In genomic region chr9:98084396-98084795, GRCh38 we compare ENCODE assay signal across 25 cellular contexts.
"Had no signal": no experiment of that assay in that cellular context is flagged by ENCODE, and none has a peak within 500 bp of the region (broad histone marks: within the 10 kb centered on the region; RNA-seq: fewer than 3 reads in every experiment).

No MANE protein-coding gene starts in this region.

- H3K9me3 ChIP-seq: gastrocnemius medialis, left ventricle myocardium inferior, neutrophil, thoracic aorta, upper lobe of left lung had no signal

- H3K79me2 ChIP-seq: parathyroid adenoma had no signal

- H3K4me3 ChIP-seq: gastrocnemius medialis, left ventricle myocardium inferior, thoracic aorta, upper lobe of left lung had no signal

- H3K27ac Mint-ChIP-seq: activated B cell treated with CpG ODN at 0.5 μM for 24 hours had no signal

- H3K4me3 Mint-ChIP-seq: activated B cell treated with CpG ODN at 0.5 μM for 24 hours; activated CD4-positive, alpha-beta T cell treated with anti-CD3 and anti-CD28 coated beads for 36 hours; activated naive CD4-positive, alpha-beta T cell treated with anti-CD3 and anti-CD28 coated beads, Interleukin-2, amount 50 U/mL, for 24 hours; brain; nephron had no signal

- H3K27ac ChIP-seq: gastrocnemius medialis, left ventricle myocardium inferior, neutrophil, parathyroid adenoma, thoracic aorta, upper lobe of left lung had no signal

- H3K4me1 Mint-ChIP-seq: nephron had no signal

- ATAC-seq: activated CD4-positive, alpha-beta T cell treated with anti-CD3 and anti-CD28 coated beads for 36 hours; esophagus mucosa; gastrocnemius medialis; right cardiac atrium had no signal

- H3K27me3 ChIP-seq: neutrophil, upper lobe of left lung had no signal

- H2AFZ ChIP-seq: parathyroid adenoma had no signal

- H3K9ac ChIP-seq: parathyroid adenoma had no signal

- H3K9me3 Mint-ChIP-seq: activated B cell treated with CpG ODN at 0.5 μM for 24 hours; activated naive CD4-positive, alpha-beta T cell treated with anti-CD3 and anti-CD28 coated beads, Interleukin-2, amount 50 U/mL, for 24 hours; brain; nephron had no signal

- H3K27me3 Mint-ChIP-seq: activated B cell treated with CpG ODN at 0.5 μM for 24 hours; activated CD4-positive, alpha-beta T cell treated with anti-CD3 and anti-CD28 coated beads for 36 hours; activated naive CD4-positive, alpha-beta T cell treated with anti-CD3 and anti-CD28 coated beads, Interleukin-2, amount 50 U/mL, for 24 hours had no signal

- H3K4me1 ChIP-seq: gastrocnemius medialis, parathyroid adenoma had no signal

- DNase-seq: activated B cell treated with CpG ODN at 0.5 μM for 24 hours; activated CD4-positive, alpha-beta T cell treated with anti-CD3 and anti-CD28 coated beads for 36 hours; activated CD4-positive, alpha-beta T cell treated with anti-CD3 and anti-CD28 coated beads, Interleukin-2, amount 50 U/mL, for 48 hours; activated CD8-positive, alpha-beta memory T cell treated with anti-CD3 and anti-CD28 coated beads, Interleukin-2, amount 50 U/mL, for 48 hours; activated effector memory CD4-positive, alpha-beta T cell treated with anti-CD3 and anti-CD28 coated beads, Interleukin-2, amount 50 U/mL, for 16 hours; activated T-cell treated with anti-CD3 and anti-CD28 coated beads, Interleukin-2, amount 50 U/mL, for 48 hours; aorta; caudate nucleus; dermis blood vessel endothelial cell; effector memory CD4-positive, alpha-beta T cell; gastrocnemius medialis; hippocampal formation; left ventricle myocardium inferior; right cardiac atrium; stimulated activated CD4-positive, alpha-beta T cell treated with anti-CD3 and anti-CD28 coated beads, Interleukin-12 subunit alpha, Interleukin-12 subunit beta, amount 100 ng/mL, for 4 hours; T-helper 1 cell; T-helper 9 cell; upper lobe of left lung had no signal
